Comparison of ENCODE assay signal across 8 cellular contexts in genomic region chr2:218659988-218660358, GRCh38. TPM values are rescaled to one million over a fixed set of nuclear protein-coding genes. Genes with fewer than 3 reads are reported as not detected.
DNase-seq lines count a peak whose midpoint lies in the region; TF ChIP-seq lines count a peak whose summit lies in the region.

No MANE protein-coding gene starts in this region.

- no peaks in the 10 kb centered on the region for H3K27me3 Mint-ChIP-seq in T-helper 1 cell treated with Interleukin-12 subunit alpha and Interleukin-12 subunit beta and Interleukin-4 antibody, amounts not matched to agents 30 μg/mL and 1 μg/mL, for 36 hours (ENCODE audit: low read depth)
- H3K27me3 Mint-ChIP-seq in activated naive CD8-positive, alpha-beta T cell treated with anti-CD3 and anti-CD28 coated beads for 36 hours: no peaks in the 10 kb centered on the region
- H3K27me3 Mint-ChIP-seq in immature natural killer cell (ENCODE audit: low read depth in 3 of 3): peaks cover 0 to 2% (median 1%) of the 10 kb centered on the region in 3 donors

- H3K4me1 Mint-ChIP-seq in T-helper 1 cell treated with Interleukin-12 subunit alpha and Interleukin-12 subunit beta and Interleukin-4 antibody, amounts not matched to agents 30 μg/mL and 1 μg/mL, for 36 hours (ENCODE audit: low read depth): peaks cover 18% of the 10 kb centered on the region
- peaks cover 27% of the 10 kb centered on the region for H3K4me1 Mint-ChIP-seq in activated naive CD8-positive, alpha-beta T cell treated with anti-CD3 and anti-CD28 coated beads for 36 hours
- H3K4me1 Mint-ChIP-seq in immature natural killer cell: peaks cover 28 to 35% of the 10 kb centered on the region in 2 donors

- H3K4me3 Mint-ChIP-seq in T-helper 1 cell treated with Interleukin-12 subunit alpha and Interleukin-12 subunit beta and Interleukin-4 antibody, amounts not matched to agents 30 μg/mL and 1 μg/mL, for 36 hours: peak overlapping the region; percentile 96
- H3K4me3 Mint-ChIP-seq in activated naive CD8-positive, alpha-beta T cell treated with anti-CD3 and anti-CD28 coated beads for 36 hours: peak overlapping the region; percentile 96
- H3K4me3 Mint-ChIP-seq in immature natural killer cell: peak overlapping the region; percentile 93 to 100 (median 97)

- 13% methylated on average over 8 of the region's 8 CpGs for WGBS in suprapubic skin

- no peak for TF ChIP-seq CTCF in suprapubic skin (IDR thresholded peaks at IDR 0.05)

- no peaks in the 10 kb centered on the region for H3K9me3 ChIP-seq in suprapubic skin

- DNase-seq in T-helper 1 cell (no peak), immature natural killer cell (no peak), suprapubic skin (ENCODE audit: low spot score in 2 of 2) (no peak), dermis blood vessel endothelial cell (no peak), SIG-M5 treated with dmso at 0.1 percent for 504 hours (lab: John Stamatoyannopoulos, UW; ENCODE audit: unreplicated experiment) (no peak), NCI-H748 (lab: John Stamatoyannopoulos, UW; ENCODE audit: unreplicated experiment) (no peak)
- DNase-seq in activated naive CD8-positive, alpha-beta T cell treated with anti-CD3 and anti-CD28 coated beads for 36 hours: no peak

- H3K9me3 Mint-ChIP-seq in T-helper 1 cell treated with Interleukin-12 subunit alpha and Interleukin-12 subunit beta and Interleukin-4 antibody, amounts not matched to agents 30 μg/mL and 1 μg/mL, for 36 hours: no peaks in the 10 kb centered on the region
- H3K9me3 Mint-ChIP-seq in activated naive CD8-positive, alpha-beta T cell treated with anti-CD3 and anti-CD28 coated beads for 36 hours: no peaks in the 10 kb centered on the region
- H3K9me3 Mint-ChIP-seq in immature natural killer cell: no peaks in the 10 kb centered on the region

- no peaks in the 10 kb centered on the region for H3K27me3 ChIP-seq in suprapubic skin

- H3K4me1 ChIP-seq in suprapubic skin: peaks cover 26% of the 10 kb centered on the region

- H3K27ac ChIP-seq in suprapubic skin: peak overlapping the region; percentile 57

- TF ChIP-seq EP300 in suprapubic skin (IDR thresholded peaks at IDR 0.05): no peak

- peak overlapping the region; percentile 90 for H3K27ac Mint-ChIP-seq in T-helper 1 cell treated with Interleukin-12 subunit alpha and Interleukin-12 subunit beta and Interleukin-4 antibody, amounts not matched to agents 30 μg/mL and 1 μg/mL, for 36 hours
- H3K27ac Mint-ChIP-seq in activated naive CD8-positive, alpha-beta T cell treated with anti-CD3 and anti-CD28 coated beads for 36 hours: peak overlapping the region; percentile 92
- peak overlapping the region; percentile 88 to 94 (median 90) for H3K27ac Mint-ChIP-seq in immature natural killer cell

- H3K4me3 ChIP-seq in suprapubic skin: peak overlapping the region; percentile 70

- H3K36me3 Mint-ChIP-seq in T-helper 1 cell treated with Interleukin-12 subunit alpha and Interleukin-12 subunit beta and Interleukin-4 antibody, amounts not matched to agents 30 μg/mL and 1 μg/mL, for 36 hours (ENCODE audit: low read depth): peaks cover 36% of the 10 kb centered on the region
- peaks cover 26% of the 10 kb centered on the region for H3K36me3 Mint-ChIP-seq in activated naive CD8-positive, alpha-beta T cell treated with anti-CD3 and anti-CD28 coated beads for 36 hours
- peaks cover 14 to 34% (median 16%) of the 10 kb centered on the region in 3 donors for H3K36me3 Mint-ChIP-seq in immature natural killer cell

- peaks cover 51% of the 10 kb centered on the region for H3K36me3 ChIP-seq in suprapubic skin

- no peak for TF ChIP-seq POLR2A in suprapubic skin (IDR thresholded peaks at IDR 0.05)

RNA-seq across cellular contexts. Expression of gene BCS1L, which starts 0.5 kb away (rescaled TPM):
- 10 to 100 TPM; 90.3 to 96.4 TPM for total RNA-seq in activated naive CD8-positive, alpha-beta T cell treated with anti-CD3 and anti-CD28 coated beads for 36 hours
- 10 to 100 TPM; 15.7 to 25.3 (median 16.8) TPM for polyA plus RNA-seq in immature natural killer cell
- total RNA-seq in suprapubic skin (10 to 100 TPM; 30.3 to 72.8 (median 39.2) TPM), dermis blood vessel endothelial cell (31.3 and 37.5 TPM in 2 replicates)

RNA-seq across cellular contexts. Expression of gene ZNF142, which starts 0.6 kb away (rescaled TPM):
- total RNA-seq in activated naive CD8-positive, alpha-beta T cell treated with anti-CD3 and anti-CD28 coated beads for 36 hours: 10 to 100 TPM; 55.2 to 55.4 TPM
- 10 to 100 TPM in 1 of 3 donors, 1 to 10 TPM in 1, not detected in 1; 2.8 to 18.2 TPM for polyA plus RNA-seq in immature natural killer cell
- 10 to 100 TPM; 27.4 to 38.7 (median 30.7) TPM for total RNA-seq in suprapubic skin
- 9.0 and 14.1 TPM in 2 replicates for total RNA-seq in dermis blood vessel endothelial cell

RNA-seq across cellular contexts. Expression of gene RNF25, which starts 11.8 kb away (rescaled TPM):
- 10 to 100 TPM; 27.2 to 29.8 TPM for total RNA-seq in activated naive CD8-positive, alpha-beta T cell treated with anti-CD3 and anti-CD28 coated beads for 36 hours
- polyA plus RNA-seq in immature natural killer cell: 10 to 100 TPM in 2 of 3 donors, 1 to 10 TPM in 1; 7.7 to 16.7 (median 16.3) TPM
- 10 to 100 TPM; 19.0 to 42.6 (median 23.2) TPM for total RNA-seq in suprapubic skin
- 21.1 and 35.7 TPM in 2 replicates for total RNA-seq in dermis blood vessel endothelial cell

RNA-seq across cellular contexts. Expression of gene STK36, which starts 11.9 kb away (rescaled TPM):
- total RNA-seq in activated naive CD8-positive, alpha-beta T cell treated with anti-CD3 and anti-CD28 coated beads for 36 hours: 10 to 100 TPM; 11.8 to 15.4 TPM
- 1 to 10 TPM; 3.0 to 3.9 (median 3.9) TPM for polyA plus RNA-seq in immature natural killer cell
- total RNA-seq in suprapubic skin (10 to 100 TPM; 20.7 to 43.4 (median 21.9) TPM), dermis blood vessel endothelial cell (11.5 and 15.3 TPM in 2 replicates)

RNA-seq across cellular contexts. Expression of gene TTLL4, which starts 50.7 kb away (rescaled TPM):
- total RNA-seq in activated naive CD8-positive, alpha-beta T cell treated with anti-CD3 and anti-CD28 coated beads for 36 hours: 10 to 100 TPM; 34.2 to 36.7 TPM
- 1 to 10 TPM in 2 of 3 donors, under 1 TPM in 1; 0.14 to 5.4 (median 3.8) TPM for polyA plus RNA-seq in immature natural killer cell
- total RNA-seq in suprapubic skin (10 to 100 TPM; 18.9 to 43.5 (median 25.2) TPM), dermis blood vessel endothelial cell (7.6 and 9.4 TPM in 2 replicates)
